In genomic region chr1:147197352-147197751, GRCh38 we compare ENCODE assay signal across 1 cellular context. TPM values are rescaled to one million over a fixed set of nuclear protein-coding genes. Genes with fewer than 3 reads are reported as not detected.
"Had no signal": no experiment of that assay in that cellular context is flagged by ENCODE, and none has a peak within 500 bp of the region (broad histone marks: within the 10 kb centered on the region; RNA-seq: fewer than 3 reads in every experiment).

No MANE protein-coding gene starts in this region.

RNA-seq across cellular contexts. Expression of gene FMO5, which starts 27.8 kb away (rescaled TPM):
- total RNA-seq: SJCRH30 had no signal
